In the genomic region with DNA sequence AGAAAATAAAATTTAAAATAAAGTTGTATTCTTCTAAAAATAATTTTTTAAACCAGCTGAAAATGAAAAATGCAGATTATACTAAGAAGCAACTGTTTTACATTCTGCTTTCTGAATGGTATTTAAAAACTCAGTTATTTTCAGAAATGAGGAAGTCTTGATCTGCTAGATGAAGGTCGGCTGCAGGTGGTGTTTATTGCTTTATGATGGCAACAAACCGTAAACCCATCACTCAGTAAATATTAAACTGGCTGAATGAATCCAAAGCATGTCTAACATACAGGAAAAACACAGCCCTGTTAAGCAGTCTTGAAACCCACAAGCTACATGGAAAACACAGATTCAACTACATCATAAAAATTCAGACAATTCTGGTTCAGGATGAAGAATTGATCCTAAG, we compare ENCODE assay signal across 13 cellular contexts. TPM values are rescaled to one million over a fixed set of nuclear protein-coding genes. Genes with fewer than 3 reads are reported as not detected.
A peak's percentile ranks its signal among the peaks of the same experiment; 100 is the strongest.
DNase-seq lines count a peak whose midpoint lies in the region; ATAC-seq and TF ChIP-seq lines count a peak whose summit lies in the region.
"Had no signal": no experiment of that assay in that cellular context is flagged by ENCODE, and none has a peak within 500 bp of the region (broad histone marks: within the 10 kb centered on the region; RNA-seq: fewer than 3 reads in every experiment).

No MANE protein-coding gene starts in this region.

- H3K4ac ChIP-seq in H9 (ENCODE audit: low read depth, low read length): no peak overlapping the region

- no peak overlapping the region for H3K18ac ChIP-seq in H9 (ENCODE audit: insufficient read length, low read depth, low read length)

- H3K9ac ChIP-seq in colonic mucosa (ENCODE audit: low read depth in 2 of 2, low read length in 2 of 2) (no peak overlapping the region), H9 (ENCODE audit: extremely low read depth, insufficient read length, low read length) (no peak overlapping the region)

- no peak overlapping the region for H2BK12ac ChIP-seq in H9 (ENCODE audit: insufficient read length, low read depth, low read length)

- H3K9me3 ChIP-seq in colonic mucosa (no peaks in the 10 kb centered on the region), H9 (ENCODE audit: control insufficient read depth, low read depth, low read length) (peaks cover 6% of the 10 kb centered on the region), right cardiac atrium (ENCODE audit: control insufficient read depth, low read length) (no peaks in the 10 kb centered on the region)
- H3K9me3 ChIP-seq: thoracic aorta had no signal

- no peak overlapping the region for H3K23ac ChIP-seq in H9 (ENCODE audit: insufficient read length, low read depth, low read length)

- no peaks in the 10 kb centered on the region for H3K79me2 ChIP-seq in H9 (ENCODE audit: insufficient read depth, low read length)

- H3K36me3 Mint-ChIP-seq in activated CD8-positive, alpha-beta memory T cell treated with anti-CD3 and anti-CD28 coated beads, Interleukin-2, amount 10 ng/mL, durations not matched to agents 7 days and 5 days: peaks cover 1% of the 10 kb centered on the region
- H3K36me3 Mint-ChIP-seq in H9 (ENCODE audit: insufficient read depth in 1 of 3, low read depth in 3 of 3): no peaks in the 10 kb centered on the region; a peak in 1 of 7 replicates
- H3K36me3 Mint-ChIP-seq: natural killer cell treated with Interleukin-12 subunit alpha and Interleukin-12 subunit beta and Interleukin-15 and Interleukin-18, amount 100 ng/mL, for 72 hours had no signal

- DNase-seq in HL-60 (ENCODE audit: low read depth in 1 of 2, low spot score in 1 of 2) (peak in 1 of 2 experiments; percentile 43), colonic mucosa (peak; percentile 36), HCEC 1CT (no peak), H9 (no peak), right cardiac atrium (no peak)
- no peak for DNase-seq in activated CD8-positive, alpha-beta memory T cell treated with anti-CD3 and anti-CD28 coated beads, Interleukin-2, amount 10 ng/mL, durations not matched to agents 7 days and 5 days
- DNase-seq: activated naive CD4-positive, alpha-beta T cell treated with Interleukin-2 at 50 U/mL for 16 hours had no signal

- no peak overlapping the region for H2BK20ac ChIP-seq in H9 (ENCODE audit: low read depth, low read length, poor library complexity, severe bottlenecking)

- H2BK15ac ChIP-seq in H9 (ENCODE audit: low read depth, low read length): no peak overlapping the region

- H3K27me3 Mint-ChIP-seq in activated CD8-positive, alpha-beta memory T cell treated with anti-CD3 and anti-CD28 coated beads, Interleukin-2, amount 10 ng/mL, durations not matched to agents 7 days and 5 days: no peaks in the 10 kb centered on the region
- H3K27me3 Mint-ChIP-seq in H9 (ENCODE audit: low read depth): no peaks in the 10 kb centered on the region
- H3K27me3 Mint-ChIP-seq: dendritic cell treated with granulocyte-macrophage colony-stimulating factor and Interleukin-4, amounts not matched to agents 40 ng/mL and 50 ng/mL, for 4 days had no signal

- H3K27me3 ChIP-seq in HL-60 (ENCODE audit: insufficient read depth, poor library complexity, severe bottlenecking): no peaks in the 10 kb centered on the region
- peaks cover 5% of the 10 kb centered on the region for H3K27me3 ChIP-seq in colonic mucosa
- no peaks in the 10 kb centered on the region for H3K27me3 ChIP-seq in H9 (ENCODE audit: insufficient read depth, low read length)
- H3K27me3 ChIP-seq in right cardiac atrium (ENCODE audit: control insufficient read depth, insufficient read depth): no peaks in the 10 kb centered on the region

- H2BK5ac ChIP-seq in H9 (ENCODE audit: insufficient read length, low read length): no peak overlapping the region

- H3K27ac ChIP-seq in HL-60 (replicated peaks) (peak overlapping the region; percentile 62), colonic mucosa (no peak overlapping the region), H9 (ENCODE audit: insufficient read length, low read depth, low read length) (no peak overlapping the region), right cardiac atrium (ENCODE audit: low read length) (no peak overlapping the region)
- H3K27ac ChIP-seq: thoracic aorta had no signal

- H3K4me2 ChIP-seq in H9 (ENCODE audit: insufficient read depth, insufficient read length, low read length): no peak overlapping the region

- H3K56ac ChIP-seq in H9 (ENCODE audit: insufficient read length, low read depth, low read length): no peak overlapping the region

- H3K4me1 Mint-ChIP-seq in activated CD8-positive, alpha-beta memory T cell treated with anti-CD3 and anti-CD28 coated beads, Interleukin-2, amount 10 ng/mL, durations not matched to agents 7 days and 5 days: peaks cover 11% of the 10 kb centered on the region
- H3K4me1 Mint-ChIP-seq in H9: no peaks in the 10 kb centered on the region; a peak in 1 of 4 replicates

- H3K23me2 ChIP-seq in H9 (ENCODE audit: insufficient read length, low read depth, low read length, poor library complexity, severe bottlenecking): no peaks in the 10 kb centered on the region

- no peak overlapping the region for H2AK5ac ChIP-seq in H9 (ENCODE audit: insufficient read length, low read length)

- no peak overlapping the region for H4K91ac ChIP-seq in H9 (ENCODE audit: insufficient read length, low read depth, low read length)

- H2AFZ ChIP-seq in H9 (ENCODE audit: low read length): no peak overlapping the region

- no peaks in the 10 kb centered on the region for H3K9me3 Mint-ChIP-seq in activated CD8-positive, alpha-beta memory T cell treated with anti-CD3 and anti-CD28 coated beads, Interleukin-2, amount 10 ng/mL, durations not matched to agents 7 days and 5 days (ENCODE audit: low read depth)
- H3K9me3 Mint-ChIP-seq in H9: peaks cover 50 to 71% of the 10 kb centered on the region in 2 experiments
- H3K9me3 Mint-ChIP-seq: dendritic cell treated with granulocyte-macrophage colony-stimulating factor and Interleukin-4, amounts not matched to agents 40 ng/mL and 50 ng/mL, for 4 days; natural killer cell treated with Interleukin-12 subunit alpha and Interleukin-12 subunit beta and Interleukin-15 and Interleukin-18, amount 100 ng/mL, for 72 hours had no signal

- H3K4me3 ChIP-seq in HL-60 (replicated peaks; ENCODE audit: insufficient read depth, low read length): no peak overlapping the region
- H3K4me3 ChIP-seq in colonic mucosa: no peak overlapping the region
- no peak overlapping the region for H3K4me3 ChIP-seq in right cardiac atrium (ENCODE audit: low read length)
- H3K4me3 ChIP-seq: thoracic aorta had no signal

- no peaks in the 10 kb centered on the region for H3K36me3 ChIP-seq in colonic mucosa
- H3K36me3 ChIP-seq: thoracic aorta had no signal

- CTCF ChIA-PET in activated CD8-positive, alpha-beta memory T cell treated with anti-CD3 and anti-CD28 coated beads, Interleukin-2, amount 10 ng/mL, durations not matched to agents 7 days and 5 days (lab: Charles Lee): no interaction called here

- H3K79me1 ChIP-seq in H9 (ENCODE audit: insufficient read depth, low read depth, low read length, poor library complexity, severe bottlenecking): no peaks in the 10 kb centered on the region

- H3K4me3 Mint-ChIP-seq in activated CD8-positive, alpha-beta memory T cell treated with anti-CD3 and anti-CD28 coated beads, Interleukin-2, amount 10 ng/mL, durations not matched to agents 7 days and 5 days: no peak overlapping the region
- no peak overlapping the region for H3K4me3 Mint-ChIP-seq in H9
- H3K4me3 Mint-ChIP-seq: dendritic cell treated with granulocyte-macrophage colony-stimulating factor and Interleukin-4, amounts not matched to agents 40 ng/mL and 50 ng/mL, for 4 days; natural killer cell treated with Interleukin-12 subunit alpha and Interleukin-12 subunit beta and Interleukin-15 and Interleukin-18, amount 100 ng/mL, for 72 hours had no signal

- no peak for TF ChIP-seq CTCF in HL-60 (IDR thresholded peaks at IDR 0.05; ENCODE audit: insufficient read depth, low read length)
- no peak for TF ChIP-seq CTCF in colonic mucosa (IDR thresholded peaks at IDR 0.05)
- no peak for TF ChIP-seq CTCF in H9 (conservative IDR thresholded peaks at IDR 0.05)

- no peak overlapping the region for H3T11ph ChIP-seq in H9 (ENCODE audit: low read length)

- no peak overlapping the region for H3K14ac ChIP-seq in H9 (ENCODE audit: insufficient read depth, low read length)

- H3K4me1 ChIP-seq in colonic mucosa (no peaks in the 10 kb centered on the region), H9 (ENCODE audit: insufficient read depth, low read length) (no peaks in the 10 kb centered on the region), right cardiac atrium (ENCODE audit: control insufficient read depth, insufficient read depth, low read length) (no peaks in the 10 kb centered on the region)

- peak; percentile 62 for ATAC-seq in GM18511 (IDR thresholded peaks at IDR 0.05; ENCODE audit: unreplicated experiment)
- ATAC-seq in GM21723 (IDR thresholded peaks at IDR 0.05; ENCODE audit: unreplicated experiment): peak; percentile 42
- no peak for ATAC-seq in activated CD8-positive, alpha-beta memory T cell treated with anti-CD3 and anti-CD28 coated beads, Interleukin-2, amount 10 ng/mL, durations not matched to agents 7 days and 5 days
- no peak for ATAC-seq in right cardiac atrium
- ATAC-seq: natural killer cell treated with Interleukin-12 subunit alpha and Interleukin-12 subunit beta and Interleukin-15 and Interleukin-18, amount 100 ng/mL, for 72 hours had no signal

- H4K8ac ChIP-seq in H9 (replicated peaks; ENCODE audit: insufficient read length, low read depth, low read length): no peak overlapping the region

- WGBS in H9 (ENCODE audit: extremely low coverage, insufficient read length, low lambda C conversion rate): no CpG with 5 or more reads among the region's 2 CpGs
- WGBS in right cardiac atrium: 79% methylated on average over 2 of the region's 2 CpGs

- no peak overlapping the region for H2BK120ac ChIP-seq in H9 (ENCODE audit: low read depth, low read length, poor library complexity, severe bottlenecking)

- intact Hi-C loops in colonic mucosa (cut with DNase I): no loop called here
- intact Hi-C loops in right cardiac atrium (cut with DNase I): no loop called here

- H3K27ac Mint-ChIP-seq in activated CD8-positive, alpha-beta memory T cell treated with anti-CD3 and anti-CD28 coated beads, Interleukin-2, amount 10 ng/mL, durations not matched to agents 7 days and 5 days: no peak overlapping the region
- H3K27ac Mint-ChIP-seq in H9: no peak overlapping the region
- H3K27ac Mint-ChIP-seq: dendritic cell treated with granulocyte-macrophage colony-stimulating factor and Interleukin-4, amounts not matched to agents 40 ng/mL and 50 ng/mL, for 4 days; natural killer cell treated with Interleukin-12 subunit alpha and Interleukin-12 subunit beta and Interleukin-15 and Interleukin-18, amount 100 ng/mL, for 72 hours had no signal

- no peaks in the 10 kb centered on the region for H4K20me1 ChIP-seq in H9 (ENCODE audit: control insufficient read depth, insufficient read depth, insufficient read length)

- no peak overlapping the region for H4K5ac ChIP-seq in H9 (ENCODE audit: insufficient read length, low read depth, low read length)

RNA-seq across cellular contexts. Expression of gene DYNLT3, which starts 29.3 kb away (rescaled TPM):
- total RNA-seq in colonic mucosa: 10 to 100 TPM; 17.2 to 22.2 TPM
- total RNA-seq in activated CD8-positive, alpha-beta memory T cell treated with anti-CD3 and anti-CD28 coated beads, Interleukin-2, amount 10 ng/mL, durations not matched to agents 7 days and 5 days: 10 to 100 TPM; 12.6 to 12.7 TPM
- total RNA-seq in H9 (2021): 5.7 and 7.6 TPM in 2 replicates
- total RNA-seq in right cardiac atrium: 10 to 100 TPM; 19.9 to 33.9 (median 22.7) TPM
- 20.5 TPM for polyA plus RNA-seq in right cardiac atrium

RNA-seq across cellular contexts. Expression of gene CYBB, which starts 38.2 kb away (rescaled TPM):
- total RNA-seq in colonic mucosa: 10 to 100 TPM in 1 of 2 donors, 1 to 10 TPM in 1; 7.7 to 18.6 TPM
- not detected for total RNA-seq in activated CD8-positive, alpha-beta memory T cell treated with anti-CD3 and anti-CD28 coated beads, Interleukin-2, amount 10 ng/mL, durations not matched to agents 7 days and 5 days
- 0.04 and 0.07 TPM in 2 replicates for total RNA-seq in H9 (2021)
- total RNA-seq in right cardiac atrium: 10 to 100 TPM; 21.9 to 42.1 (median 33.8) TPM
- polyA plus RNA-seq in right cardiac atrium: 2.2 TPM
- total RNA-seq: NCI-H460 had no signal

Comparison
In these comparisons a context has a peak if more than half of its experiments do, and no peak if none do; other contexts are left out.
1. ATAC-seq: peak in GM18511 (single experiment) and GM21723 (single experiment); none in activated CD8-positive, alpha-beta memory T cell treated with anti-CD3 and anti-CD28 coated beads, Interleukin-2, amount 10 ng/mL, durations not matched to agents 7 days and 5 days (single experiment) and right cardiac atrium (0 of 2).